ENCODE assay signal across 15 cellular contexts in genomic region chr10:19877466-19878255, GRCh38.
DNase-seq lines count a peak whose midpoint lies in the region; ATAC-seq and TF ChIP-seq lines count a peak whose summit lies in the region.
"Had no signal": no experiment of that assay in that cellular context is flagged by ENCODE, and none has a peak within 500 bp of the region (broad histone marks: within the 10 kb centered on the region; RNA-seq: fewer than 3 reads in every experiment).

No MANE protein-coding gene starts in this region.

- no peaks in the 10 kb centered on the region for H3K79me1 ChIP-seq in mesendoderm (ENCODE audit: low read length)

- H2BK15ac ChIP-seq in mesendoderm (replicated peaks; ENCODE audit: low read depth) = no peak overlapping the region

- H3K9ac ChIP-seq in mesendoderm (ENCODE audit: low read length) = no peak overlapping the region

- H3K23ac ChIP-seq in mesendoderm (ENCODE audit: low read length) = no peak overlapping the region

- H3K4me1 ChIP-seq in ascending aorta = peaks cover 0 to 10% of the 10 kb centered on the region in 2 donors
- no peaks in the 10 kb centered on the region for H3K4me1 ChIP-seq in mesendoderm (ENCODE audit: control insufficient read depth, low read depth, low read length)
- H3K4me1 ChIP-seq in tibial artery = peaks cover 0 to 85% (median 12%) of the 10 kb centered on the region in 4 donors

- H3K56ac ChIP-seq in mesendoderm (ENCODE audit: low read length) = no peak overlapping the region

- no peaks in the 10 kb centered on the region for H3K79me2 ChIP-seq in mesendoderm (ENCODE audit: control insufficient read depth, insufficient read depth, low read length)

- WGBS in mesendoderm (ENCODE audit: extremely low coverage, insufficient coverage, low lambda C conversion rate) = no CpG with 5 or more reads among the region's 8 CpGs

- peak overlapping the region in 1 of 2 donors; percentile 25 for H3K4me3 ChIP-seq in ascending aorta
- no peak overlapping the region for H3K4me3 ChIP-seq in mesendoderm (ENCODE audit: low read length)
- H3K4me3 ChIP-seq in tibial artery = no peak overlapping the region

- H2BK120ac ChIP-seq in mesendoderm (ENCODE audit: low read depth, low read length) = no peak overlapping the region

- H3K36me3 ChIP-seq in ascending aorta (no peaks in the 10 kb centered on the region), mesendoderm (ENCODE audit: control insufficient read depth, insufficient read depth, low read length) (no peaks in the 10 kb centered on the region), tibial artery (no peaks in the 10 kb centered on the region)

- no peak for TF ChIP-seq CTCF in ascending aorta (IDR thresholded peaks at IDR 0.05)
- no peak for TF ChIP-seq CTCF in tibial artery (IDR thresholded peaks at IDR 0.05)

- peak overlapping the region; percentile 56 for H4K8ac ChIP-seq in mesendoderm (ENCODE audit: low read depth, low read length)

- H3K18ac ChIP-seq in mesendoderm (ENCODE audit: low read length) = no peak overlapping the region

- ATAC-seq in left cardiac atrium = peak in 1 of 2 donors; percentile 49
- no peak for ATAC-seq in left ventricle myocardium superior
- ATAC-seq in HG02938 (IDR thresholded peaks at IDR 0.05; ENCODE audit: unreplicated experiment) = no peak

- H3K9me3 ChIP-seq in ascending aorta = no peaks in the 10 kb centered on the region
- no peaks in the 10 kb centered on the region for H3K9me3 ChIP-seq in tibial artery

- no peak overlapping the region for H3K4ac ChIP-seq in mesendoderm (ENCODE audit: low read depth, low read length)

- no peak overlapping the region for H2AK5ac ChIP-seq in mesendoderm (ENCODE audit: low read length)

- intact Hi-C loops in left cardiac atrium (cut with DNase I) (no loop called here), left ventricle myocardium superior (cut with micrococcal nuclease) (no loop called here), ascending aorta (cut with DNase I) (loop anchor here (5.0 kb wide), 1 partner anchor 35 kb away; no protein-coding TSS in a partner anchor), tibial artery (cut with DNase I; ENCODE audit: low total_unique reads) (no loop called here)

- no peak overlapping the region for H4K5ac ChIP-seq in mesendoderm (ENCODE audit: low read length)

- DNase-seq in left cardiac atrium = peak; percentile 43
- no peak for DNase-seq in left ventricle myocardium superior
- DNase-seq in ascending aorta (ENCODE audit: low spot score in 2 of 2) = no peak
- DNase-seq in mesendoderm = no peak
- peak in 1 of 2 donors; percentile 36 for DNase-seq in tibial artery
- no peak for DNase-seq in stimulated activated CD4-positive, alpha-beta T cell treated with anti-CD3 and anti-CD28 coated beads, Interleukin-1b, Interleukin-23, amount 100 ng/mL, for 48 hours
- DNase-seq in SHP77 treated with DMSO at 0.1 percent for 48 hours (lab: John Stamatoyannopoulos, UW) = no peak
- DNase-seq: Kasumi-1; NCI-H1417; NCI-H187; NCI-H524; NCI-H774; NK-92 treated with Interleukin-12 subunit alpha and Interleukin-12 subunit beta, amount 100 ng/mL, for 24 hours had no signal

- H3K27ac ChIP-seq in ascending aorta (peak overlapping the region; percentile 36 to 54), mesendoderm (ENCODE audit: low read depth, low read length) (no peak overlapping the region), tibial artery (peak overlapping the region; percentile 25 to 33)
- H3K27ac ChIP-seq: RWPE1 had no signal

- H3K27me3 ChIP-seq in ascending aorta (no peaks in the 10 kb centered on the region), mesendoderm (ENCODE audit: insufficient read depth, low read length, poor library complexity) (no peaks in the 10 kb centered on the region), tibial artery (no peaks in the 10 kb centered on the region)

- no peak overlapping the region for H3K4me2 ChIP-seq in mesendoderm (ENCODE audit: low read length)

- no peak overlapping the region for H2BK5ac ChIP-seq in mesendoderm (ENCODE audit: low read length)
